In genomic region chr4:155768370-155768769, GRCh38 we compare ENCODE assay signal across 28 cellular contexts. TPM values are rescaled to one million over a fixed set of nuclear protein-coding genes. Genes with fewer than 3 reads are reported as not detected.
"Had no signal": no experiment of that assay in that cellular context is flagged by ENCODE, and none has a peak within 500 bp of the region (broad histone marks: within the 10 kb centered on the region; RNA-seq: fewer than 3 reads in every experiment).

No MANE protein-coding gene starts in this region.

- H3K27ac Mint-ChIP-seq: naive thymus-derived CD4-positive, alpha-beta T cell; natural killer cell; neural progenitor cell; stimulated activated memory B cell treated with anti-CD40 and anti-IgM and Interleukin-4, amounts not matched to agents 10 μg/mL and 1 μg/mL and 100 μg/mL, for 72 hours; stimulated activated naive CD8-positive, alpha-beta T cell treated with anti-CD3 and anti-CD28 coated beads, Interleukin-15, Interleukin-2, amounts not matched to agents 100 ng/mL and 50 ng/mL, for 24 hours had no signal

- H3K27me3 Mint-ChIP-seq: stimulated activated memory B cell treated with anti-CD40 and anti-IgM and Interleukin-4, amounts not matched to agents 10 μg/mL and 1 μg/mL and 100 μg/mL, for 72 hours; stimulated activated naive CD8-positive, alpha-beta T cell treated with anti-CD3 and anti-CD28 coated beads, Interleukin-15, Interleukin-2, amounts not matched to agents 100 ng/mL and 50 ng/mL, for 24 hours had no signal

- FAIRE-seq: urothelium cell line had no signal

- H3K9me3 Mint-ChIP-seq: naive thymus-derived CD4-positive, alpha-beta T cell; natural killer cell; nephron; neural progenitor cell; stimulated activated naive CD8-positive, alpha-beta T cell treated with anti-CD3 and anti-CD28 coated beads, Interleukin-15, Interleukin-2, amounts not matched to agents 100 ng/mL and 50 ng/mL, for 24 hours had no signal

- ATAC-seq: natural killer cell; right cardiac atrium; sciatic nerve; stimulated activated memory B cell treated with anti-CD40 and anti-IgM and Interleukin-4, amounts not matched to agents 10 μg/mL and 1 μg/mL and 100 μg/mL, for 72 hours had no signal

- DNase-seq: naive thymus-derived CD4-positive, alpha-beta T cell; natural killer cell; occipital lobe; ovary; right cardiac atrium; spleen; stimulated activated CD4-positive, alpha-beta T cell treated with anti-CD3 and anti-CD28 coated beads, Interleukin-12 subunit alpha, Interleukin-12 subunit beta, amount 100 ng/mL, for 4 hours; stimulated activated CD4-positive, alpha-beta T cell treated with anti-CD3 and anti-CD28 coated beads, Interleukin-1b, Interleukin-23, amount 100 ng/mL, for 48 hours; stimulated activated CD4-positive, alpha-beta T cell treated with anti-CD3 and anti-CD28 coated beads, Interleukin-4, amount 100 ng/mL, for 1 hour; stimulated activated CD4-positive, alpha-beta T cell treated with anti-CD3 and anti-CD28 coated beads, Interleukin-4, amount 100 ng/mL, for 4 hours; stimulated activated CD8-positive, alpha-beta memory T cell treated with anti-CD3 and anti-CD28 coated beads, Interleukin-4, amount 100 ng/mL, for 48 hours; stimulated activated naive CD4-positive, alpha-beta T cell; stomach; thyroid gland; trophoblast cell; upper lobe of left lung had no signal

- H3K9me3 ChIP-seq: ovary, prostate gland, spleen, stomach, thoracic aorta, thyroid gland, tibial nerve, upper lobe of left lung, vagina had no signal

- H3K4me1 ChIP-seq: neural progenitor cell, prostate gland, thyroid gland, tibial nerve had no signal

- H3K27ac ChIP-seq: neural progenitor cell, ovary, prostate gland, skin epidermis, stomach, thoracic aorta, thyroid gland, tibial nerve, upper lobe of left lung, vagina had no signal

- H3K9ac ChIP-seq: neural progenitor cell had no signal

- H3K4me1 Mint-ChIP-seq: naive thymus-derived CD4-positive, alpha-beta T cell; natural killer cell; neural progenitor cell; stimulated activated memory B cell treated with anti-CD40 and anti-IgM and Interleukin-4, amounts not matched to agents 10 μg/mL and 1 μg/mL and 100 μg/mL, for 72 hours had no signal

- H3K4me3 Mint-ChIP-seq: naive thymus-derived CD4-positive, alpha-beta T cell; natural killer cell; nephron; neural progenitor cell; stimulated activated memory B cell treated with anti-CD40 and anti-IgM and Interleukin-4, amounts not matched to agents 10 μg/mL and 1 μg/mL and 100 μg/mL, for 72 hours; stimulated activated naive CD8-positive, alpha-beta T cell treated with anti-CD3 and anti-CD28 coated beads, Interleukin-15, Interleukin-2, amounts not matched to agents 100 ng/mL and 50 ng/mL, for 24 hours had no signal

- H3K36me3 ChIP-seq: neural progenitor cell, ovary, prostate gland, spleen, stomach, thoracic aorta, thyroid gland, tibial nerve, upper lobe of left lung, vagina had no signal

- H3K4me3 ChIP-seq: neural progenitor cell, ovary, prostate gland, skin epidermis, smooth muscle cell, spleen, stomach, thoracic aorta, thyroid gland, tibial nerve, upper lobe of left lung, vagina had no signal

- H3K36me3 Mint-ChIP-seq: naive thymus-derived CD4-positive, alpha-beta T cell; natural killer cell; stimulated activated memory B cell treated with anti-CD40 and anti-IgM and Interleukin-4, amounts not matched to agents 10 μg/mL and 1 μg/mL and 100 μg/mL, for 72 hours had no signal

- H3K4me2 ChIP-seq: neural progenitor cell, smooth muscle cell had no signal

- H3K27me3 ChIP-seq: neural progenitor cell, ovary, spleen, stomach, thyroid gland, tibial nerve, upper lobe of left lung, vagina had no signal

- H2AFZ ChIP-seq: neural progenitor cell had no signal

RNA-seq across cellular contexts. Expression of gene GUCY1B1, which starts 9.5 kb away (rescaled TPM):
- polyA plus RNA-seq: naive thymus-derived CD4-positive, alpha-beta T cell had no signal
